In the genomic region with DNA sequence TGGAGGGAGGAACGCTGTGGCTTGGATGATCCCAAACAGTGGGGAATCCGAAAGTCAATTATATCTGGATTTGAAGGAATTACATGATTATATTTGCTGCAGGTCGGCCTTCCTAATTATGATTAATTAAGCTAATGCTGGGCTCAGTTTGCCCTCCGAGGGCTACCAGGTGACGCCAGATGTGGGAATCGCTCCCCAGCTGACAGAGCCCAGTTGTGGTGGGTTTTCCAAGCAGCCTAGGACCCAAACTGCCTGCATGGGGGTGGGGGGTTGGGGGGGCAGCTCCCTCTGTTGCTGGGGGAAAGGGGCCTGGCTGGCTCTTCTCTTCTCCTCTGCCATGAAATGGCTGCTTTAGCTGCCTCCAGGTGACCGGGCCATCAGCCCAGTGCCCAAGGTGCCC, we compare ENCODE assay signal across 25 cellular contexts.
"Had no signal": no experiment of that assay in that cellular context is flagged by ENCODE, and none has a peak within 500 bp of the region (broad histone marks: within the 10 kb centered on the region; RNA-seq: fewer than 3 reads in every experiment).

No MANE protein-coding gene starts in this region.

- H3K27ac ChIP-seq: colonic mucosa, esophagus squamous epithelium, gastrocnemius medialis, left ventricle myocardium inferior, pancreas, right lobe of liver, skin epidermis, transverse colon, uterus, VCaP had no signal

- H3K36me3 ChIP-seq: colonic mucosa, esophagus squamous epithelium, gastrocnemius medialis, left ventricle myocardium inferior, pancreas, right lobe of liver, transverse colon, uterus had no signal

- H3K4me1 ChIP-seq: colonic mucosa, esophagus squamous epithelium, gastrocnemius medialis, left ventricle myocardium inferior, pancreas, right lobe of liver, transverse colon, uterus had no signal

- H3K27me3 ChIP-seq: colonic mucosa, pancreas, right lobe of liver, transverse colon, uterus had no signal

- DNase-seq: activated CD4-positive, alpha-beta T cell treated with anti-CD3 and anti-CD28 coated beads, Interleukin-2, amount 10 ng/mL, durations not matched to agents 7 days and 5 days; activated CD4-positive, CD25-positive, alpha-beta regulatory T cell treated with anti-CD3 and anti-CD28 coated beads, Interleukin-2, amount 50 U/mL, for 72 hours; activated CD8-positive, alpha-beta memory T cell treated with anti-CD3 and anti-CD28 coated beads, Interleukin-2, amount 50 U/mL, for 4 hours; activated naive CD4-positive, alpha-beta T cell; activated naive CD8-positive, alpha-beta T cell treated with anti-CD3 and anti-CD28 coated beads for 36 hours; activated T-cell treated with anti-CD3 and anti-CD28 coated beads, Interleukin-2, amount 50 U/mL, for 24 hours; amygdala; colonic mucosa; esophagus squamous epithelium; gastrocnemius medialis; hippocampal formation; kidney glomerular epithelial cell; left ventricle myocardium inferior; midbrain; pancreas; right lobe of liver; stimulated activated CD4-positive, alpha-beta T cell treated with anti-CD3 and anti-CD28 coated beads, Interleukin-1b, Interleukin-23, amount 100 ng/mL, for 48 hours; transverse colon; uterus had no signal

- H3K4me1 Mint-ChIP-seq: activated CD4-positive, alpha-beta T cell treated with anti-CD3 and anti-CD28 coated beads, Interleukin-2, amount 10 ng/mL, durations not matched to agents 7 days and 5 days; activated T-helper 17 cell treated with anti-CD3 and anti-CD28 coated beads, Interleukin-2, amount 50 U/mL, for 72 hours; endodermal cell had no signal

- H3K27ac Mint-ChIP-seq: activated CD4-positive, alpha-beta T cell treated with anti-CD3 and anti-CD28 coated beads, Interleukin-2, amount 10 ng/mL, durations not matched to agents 7 days and 5 days; activated naive CD8-positive, alpha-beta T cell treated with anti-CD3 and anti-CD28 coated beads for 36 hours; activated T-cell treated with anti-CD3 and anti-CD28 coated beads, Interleukin-2, amount 50 U/mL, for 24 hours; activated T-helper 17 cell treated with anti-CD3 and anti-CD28 coated beads, Interleukin-2, amount 50 U/mL, for 72 hours; endodermal cell; natural killer cell treated with Interleukin-12 subunit alpha and Interleukin-12 subunit beta and Interleukin-15 and Interleukin-18, amount 100 ng/mL, for 72 hours; T-helper 2 cell treated with Interferon-gamma antibody and Interleukin-4, amounts not matched to agents 5 μg/mL and 100 μg/mL, for 36 hours had no signal

- H3K4me3 Mint-ChIP-seq: activated CD4-positive, alpha-beta T cell treated with anti-CD3 and anti-CD28 coated beads, Interleukin-2, amount 10 ng/mL, durations not matched to agents 7 days and 5 days; activated naive CD8-positive, alpha-beta T cell treated with anti-CD3 and anti-CD28 coated beads for 36 hours; activated T-cell treated with anti-CD3 and anti-CD28 coated beads, Interleukin-2, amount 50 U/mL, for 24 hours; activated T-helper 17 cell treated with anti-CD3 and anti-CD28 coated beads, Interleukin-2, amount 50 U/mL, for 72 hours; endodermal cell; natural killer cell treated with Interleukin-12 subunit alpha and Interleukin-12 subunit beta and Interleukin-15 and Interleukin-18, amount 100 ng/mL, for 72 hours; T-helper 2 cell treated with Interferon-gamma antibody and Interleukin-4, amounts not matched to agents 5 μg/mL and 100 μg/mL, for 36 hours had no signal

- H3K36me3 Mint-ChIP-seq: activated naive CD8-positive, alpha-beta T cell treated with anti-CD3 and anti-CD28 coated beads for 36 hours; natural killer cell treated with Interleukin-12 subunit alpha and Interleukin-12 subunit beta and Interleukin-15 and Interleukin-18, amount 100 ng/mL, for 72 hours had no signal

- H3K9me3 Mint-ChIP-seq: activated CD4-positive, alpha-beta T cell treated with anti-CD3 and anti-CD28 coated beads, Interleukin-2, amount 10 ng/mL, durations not matched to agents 7 days and 5 days; activated naive CD8-positive, alpha-beta T cell treated with anti-CD3 and anti-CD28 coated beads for 36 hours; activated T-cell treated with anti-CD3 and anti-CD28 coated beads, Interleukin-2, amount 50 U/mL, for 24 hours; activated T-helper 17 cell treated with anti-CD3 and anti-CD28 coated beads, Interleukin-2, amount 50 U/mL, for 72 hours; endodermal cell; natural killer cell treated with Interleukin-12 subunit alpha and Interleukin-12 subunit beta and Interleukin-15 and Interleukin-18, amount 100 ng/mL, for 72 hours; T-helper 2 cell treated with Interferon-gamma antibody and Interleukin-4, amounts not matched to agents 5 μg/mL and 100 μg/mL, for 36 hours had no signal

- H3K9me3 ChIP-seq: colonic mucosa, esophagus squamous epithelium, gastrocnemius medialis, left ventricle myocardium inferior, pancreas, right lobe of liver, transverse colon, uterus had no signal

- H3K4me3 ChIP-seq: colonic mucosa, esophagus squamous epithelium, gastrocnemius medialis, left ventricle myocardium inferior, pancreas, right lobe of liver, skin epidermis, transverse colon, uterus had no signal

- ATAC-seq: activated T-helper 17 cell treated with anti-CD3 and anti-CD28 coated beads, Interleukin-2, amount 50 U/mL, for 72 hours; gastrocnemius medialis; pancreas; right lobe of liver had no signal
